1 cellular context compared by ENCODE assay signal in the genomic region with DNA sequence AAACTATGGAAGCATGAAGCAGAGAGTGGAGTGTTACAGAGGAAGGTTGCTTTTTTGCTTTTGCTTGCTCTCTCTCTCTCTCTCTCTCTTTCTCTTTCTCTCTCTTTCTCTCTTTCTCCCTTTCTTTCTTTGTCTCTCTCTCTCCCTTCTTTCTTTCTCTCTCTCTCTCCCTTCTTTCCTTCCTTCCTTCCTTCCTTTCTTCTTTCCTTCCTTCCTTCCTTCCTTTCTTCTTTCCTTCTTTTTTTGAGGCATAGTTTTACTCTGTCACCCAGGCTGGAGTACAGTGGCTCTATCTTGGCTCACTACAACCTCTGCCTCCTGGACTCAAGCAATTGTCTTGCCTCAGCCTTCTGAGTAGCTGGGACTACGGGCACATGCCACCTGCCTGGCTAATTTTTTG.
TF ChIP-seq lines count a peak whose summit lies in the region.

No MANE protein-coding gene starts in this region.

TF ChIP-seq in GM23338, 12 proteins besides CTCF, POLR2A, EP300 and RAD21 (continued from another document):
- TF ChIP-seq, protein P1, sequence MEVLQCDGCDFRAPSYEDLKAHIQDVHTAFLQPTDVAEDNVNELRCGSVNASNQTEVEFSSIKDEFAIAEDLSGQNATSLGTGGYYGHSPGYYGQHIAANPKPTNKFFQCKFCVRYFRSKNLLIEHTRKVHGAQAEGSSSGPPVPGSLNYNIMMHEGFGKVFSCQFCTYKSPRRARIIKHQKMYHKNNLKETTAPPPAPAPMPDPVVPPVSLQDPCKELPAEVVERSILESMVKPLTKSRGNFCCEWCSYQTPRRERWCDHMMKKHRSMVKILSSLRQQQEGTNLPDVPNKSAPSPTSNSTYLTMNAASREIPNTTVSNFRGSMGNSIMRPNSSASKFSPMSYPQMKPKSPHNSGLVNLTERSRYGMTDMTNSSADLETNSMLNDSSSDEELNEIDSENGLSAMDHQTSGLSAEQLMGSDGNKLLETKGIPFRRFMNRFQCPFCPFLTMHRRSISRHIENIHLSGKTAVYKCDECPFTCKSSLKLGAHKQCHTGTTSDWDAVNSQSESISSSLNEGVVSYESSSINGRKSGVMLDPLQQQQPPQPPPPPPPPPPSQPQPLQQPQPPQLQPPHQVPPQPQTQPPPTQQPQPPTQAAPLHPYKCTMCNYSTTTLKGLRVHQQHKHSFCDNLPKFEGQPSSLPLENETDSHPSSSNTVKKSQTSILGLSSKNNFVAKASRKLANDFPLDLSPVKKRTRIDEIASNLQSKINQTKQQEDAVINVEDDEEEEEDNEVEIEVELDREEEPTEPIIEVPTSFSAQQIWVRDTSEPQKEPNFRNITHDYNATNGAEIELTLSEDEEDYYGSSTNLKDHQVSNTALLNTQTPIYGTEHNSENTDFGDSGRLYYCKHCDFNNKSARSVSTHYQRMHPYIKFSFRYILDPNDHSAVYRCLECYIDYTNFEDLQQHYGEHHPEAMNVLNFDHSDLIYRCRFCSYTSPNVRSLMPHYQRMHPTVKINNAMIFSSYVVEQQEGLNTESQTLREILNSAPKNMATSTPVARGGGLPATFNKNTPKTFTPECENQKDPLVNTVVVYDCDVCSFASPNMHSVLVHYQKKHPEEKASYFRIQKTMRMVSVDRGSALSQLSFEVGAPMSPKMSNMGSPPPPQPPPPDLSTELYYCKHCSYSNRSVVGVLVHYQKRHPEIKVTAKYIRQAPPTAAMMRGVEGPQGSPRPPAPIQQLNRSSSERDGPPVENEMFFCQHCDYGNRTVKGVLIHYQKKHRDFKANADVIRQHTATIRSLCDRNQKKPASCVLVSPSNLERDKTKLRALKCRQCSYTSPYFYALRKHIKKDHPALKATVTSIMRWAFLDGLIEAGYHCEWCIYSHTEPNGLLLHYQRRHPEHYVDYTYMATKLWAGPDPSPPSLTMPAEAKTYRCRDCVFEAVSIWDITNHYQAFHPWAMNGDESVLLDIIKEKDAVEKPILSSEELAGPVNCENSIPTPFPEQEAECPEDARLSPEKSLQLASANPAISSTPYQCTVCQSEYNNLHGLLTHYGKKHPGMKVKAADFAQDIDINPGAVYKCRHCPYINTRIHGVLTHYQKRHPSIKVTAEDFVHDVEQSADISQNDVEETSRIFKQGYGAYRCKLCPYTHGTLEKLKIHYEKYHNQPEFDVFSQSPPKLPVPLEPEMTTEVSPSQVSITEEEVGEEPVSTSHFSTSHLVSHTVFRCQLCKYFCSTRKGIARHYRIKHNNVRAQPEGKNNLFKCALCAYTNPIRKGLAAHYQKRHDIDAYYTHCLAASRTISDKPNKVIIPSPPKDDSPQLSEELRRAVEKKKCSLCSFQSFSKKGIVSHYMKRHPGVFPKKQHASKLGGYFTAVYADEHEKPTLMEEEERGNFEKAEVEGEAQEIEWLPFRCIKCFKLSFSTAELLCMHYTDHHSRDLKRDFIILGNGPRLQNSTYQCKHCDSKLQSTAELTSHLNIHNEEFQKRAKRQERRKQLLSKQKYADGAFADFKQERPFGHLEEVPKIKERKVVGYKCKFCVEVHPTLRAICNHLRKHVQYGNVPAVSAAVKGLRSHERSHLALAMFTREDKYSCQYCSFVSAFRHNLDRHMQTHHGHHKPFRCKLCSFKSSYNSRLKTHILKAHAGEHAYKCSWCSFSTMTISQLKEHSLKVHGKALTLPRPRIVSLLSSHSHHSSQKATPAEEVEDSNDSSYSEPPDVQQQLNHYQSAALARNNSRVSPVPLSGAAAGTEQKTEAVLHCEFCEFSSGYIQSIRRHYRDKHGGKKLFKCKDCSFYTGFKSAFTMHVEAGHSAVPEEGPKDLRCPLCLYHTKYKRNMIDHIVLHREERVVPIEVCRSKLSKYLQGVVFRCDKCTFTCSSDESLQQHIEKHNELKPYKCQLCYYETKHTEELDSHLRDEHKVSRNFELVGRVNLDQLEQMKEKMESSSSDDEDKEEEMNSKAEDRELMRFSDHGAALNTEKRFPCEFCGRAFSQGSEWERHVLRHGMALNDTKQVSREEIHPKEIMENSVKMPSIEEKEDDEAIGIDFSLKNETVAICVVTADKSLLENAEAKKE (CRISPR knock-in tag; IDR thresholded peaks at IDR 0.05): no peak
